ENCODE assay signal across 1 cellular context in the genomic region with DNA sequence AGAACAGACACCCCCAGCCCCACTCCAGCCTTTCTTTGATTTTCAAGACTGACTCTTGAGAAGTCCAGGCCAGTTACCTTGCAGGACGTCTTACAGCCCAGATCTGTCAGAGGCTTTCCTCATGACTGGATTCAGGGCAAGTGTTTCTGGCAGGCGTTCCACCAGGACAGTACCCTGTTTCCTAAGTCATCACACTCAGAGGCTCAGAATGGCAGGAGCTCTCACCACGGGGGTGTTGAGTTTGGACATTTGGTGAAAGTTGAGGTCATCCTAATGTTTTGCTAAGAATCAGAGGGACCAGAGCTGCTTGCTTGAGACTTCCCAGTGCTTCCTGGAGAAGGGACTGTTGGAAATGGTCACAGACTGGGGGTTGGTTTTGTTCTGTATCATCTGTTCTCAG.
TF ChIP-seq lines count a peak whose summit lies in the region.

No MANE protein-coding gene starts in this region.

TF ChIP-seq in IMR-90, 13 proteins besides CTCF, POLR2A, EP300 and RAD21:
- TF ChIP-seq, protein P1, sequence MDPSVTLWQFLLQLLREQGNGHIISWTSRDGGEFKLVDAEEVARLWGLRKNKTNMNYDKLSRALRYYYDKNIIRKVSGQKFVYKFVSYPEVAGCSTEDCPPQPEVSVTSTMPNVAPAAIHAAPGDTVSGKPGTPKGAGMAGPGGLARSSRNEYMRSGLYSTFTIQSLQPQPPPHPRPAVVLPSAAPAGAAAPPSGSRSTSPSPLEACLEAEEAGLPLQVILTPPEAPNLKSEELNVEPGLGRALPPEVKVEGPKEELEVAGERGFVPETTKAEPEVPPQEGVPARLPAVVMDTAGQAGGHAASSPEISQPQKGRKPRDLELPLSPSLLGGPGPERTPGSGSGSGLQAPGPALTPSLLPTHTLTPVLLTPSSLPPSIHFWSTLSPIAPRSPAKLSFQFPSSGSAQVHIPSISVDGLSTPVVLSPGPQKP (IDR thresholded peaks at IDR 0.05; ENCODE audit: borderline replicate concordance, low read depth, low read length), result no peak
- TF ChIP-seq MXI1 (IDR thresholded peaks at IDR 0.05; ENCODE audit: borderline replicate concordance, low read depth, low read length) (no peak), NFE2L2 (IDR thresholded peaks at IDR 0.05; ENCODE audit: low read depth, low read length) (no peak), SMC3 (IDR thresholded peaks at IDR 0.05; ENCODE audit: low read depth, low read length) (no peak), FOS (IDR thresholded peaks at IDR 0.05; ENCODE audit: low read depth, low read length) (no peak), RCOR1 (IDR thresholded peaks at IDR 0.05; ENCODE audit: insufficient replicate concordance, low read length) (no peak), RFX5 (IDR thresholded peaks at IDR 0.05; ENCODE audit: low read depth, low read length) (no peak), MAFK (IDR thresholded peaks at IDR 0.05; ENCODE audit: low read depth, low read length) (no peak), MAZ (IDR thresholded peaks at IDR 0.05; ENCODE audit: borderline replicate concordance, low read depth, low read length) (no peak), CEBPB (IDR thresholded peaks at IDR 0.05; ENCODE audit: low read depth, low read length) (no peak), BHLHE40 (IDR thresholded peaks at IDR 0.05; ENCODE audit: low read depth, low read length) (no peak), CHD1 (IDR thresholded peaks at IDR 0.05; ENCODE audit: low read depth, low read length) (no peak)
- TF ChIP-seq, protein P2, sequence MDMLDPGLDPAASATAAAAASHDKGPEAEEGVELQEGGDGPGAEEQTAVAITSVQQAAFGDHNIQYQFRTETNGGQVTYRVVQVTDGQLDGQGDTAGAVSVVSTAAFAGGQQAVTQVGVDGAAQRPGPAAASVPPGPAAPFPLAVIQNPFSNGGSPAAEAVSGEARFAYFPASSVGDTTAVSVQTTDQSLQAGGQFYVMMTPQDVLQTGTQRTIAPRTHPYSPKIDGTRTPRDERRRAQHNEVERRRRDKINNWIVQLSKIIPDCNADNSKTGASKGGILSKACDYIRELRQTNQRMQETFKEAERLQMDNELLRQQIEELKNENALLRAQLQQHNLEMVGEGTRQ (IDR thresholded peaks at IDR 0.05; ENCODE audit: low read depth, low read length), result no peak
